Comparison of ENCODE assay signal across 20 cellular contexts in genomic region chr3:187964759-187965158, GRCh38.
"Had no signal": no experiment of that assay in that cellular context is flagged by ENCODE, and none has a peak within 500 bp of the region (broad histone marks: within the 10 kb centered on the region; RNA-seq: fewer than 3 reads in every experiment).

No MANE protein-coding gene starts in this region.

- H3K27ac Mint-ChIP-seq: activated naive CD4-positive, alpha-beta T cell treated with anti-CD3 and anti-CD28 coated beads for 36 hours; activated naive CD8-positive, alpha-beta T cell treated with anti-CD3 and anti-CD28 coated beads, Interleukin-2, amount 50 U/mL, for 24 hours; activated T-helper 17 cell treated with anti-CD3 and anti-CD28 coated beads, Interleukin-2, amount 50 U/mL, for 72 hours; effector memory CD8-positive, alpha-beta T cell; immature natural killer cell; naive B cell; neural progenitor cell had no signal

- H3K4me3 Mint-ChIP-seq: activated naive CD4-positive, alpha-beta T cell treated with anti-CD3 and anti-CD28 coated beads for 36 hours; activated naive CD8-positive, alpha-beta T cell treated with anti-CD3 and anti-CD28 coated beads, Interleukin-2, amount 50 U/mL, for 24 hours; activated T-helper 17 cell treated with anti-CD3 and anti-CD28 coated beads, Interleukin-2, amount 50 U/mL, for 72 hours; effector memory CD8-positive, alpha-beta T cell; immature natural killer cell; naive B cell; neural progenitor cell had no signal

- H3K9ac ChIP-seq: neural progenitor cell had no signal

- H3K4me3 ChIP-seq: ascending aorta, neural progenitor cell, pancreas, tibial nerve had no signal

- H3K4me1 ChIP-seq: ascending aorta, foreskin keratinocyte, neural progenitor cell had no signal

- H3K27me3 ChIP-seq: ascending aorta, foreskin keratinocyte, neural progenitor cell, pancreas, tibial nerve had no signal

- H3K9me3 Mint-ChIP-seq: activated naive CD4-positive, alpha-beta T cell treated with anti-CD3 and anti-CD28 coated beads for 36 hours; activated naive CD8-positive, alpha-beta T cell treated with anti-CD3 and anti-CD28 coated beads, Interleukin-2, amount 50 U/mL, for 24 hours; activated T-helper 17 cell treated with anti-CD3 and anti-CD28 coated beads, Interleukin-2, amount 50 U/mL, for 72 hours; effector memory CD8-positive, alpha-beta T cell; immature natural killer cell; naive B cell; neural progenitor cell had no signal

- H3K36me3 Mint-ChIP-seq: immature natural killer cell, naive B cell, neural progenitor cell had no signal

- H3K4me2 ChIP-seq: neural progenitor cell had no signal

- H3K27me3 Mint-ChIP-seq: effector memory CD8-positive, alpha-beta T cell had no signal

- FAIRE-seq: bronchial epithelial cell, pancreas had no signal

- DNase-seq: activated CD4-positive, alpha-beta T cell treated with anti-CD3 and anti-CD28 coated beads for 1 hour; activated CD4-positive, alpha-beta T cell treated with anti-CD3 and anti-CD28 coated beads, Interleukin-2, amount 50 U/mL, for 4 hours; activated naive CD4-positive, alpha-beta T cell treated with anti-CD3 and anti-CD28 coated beads for 36 hours; activated naive CD8-positive, alpha-beta T cell treated with anti-CD3 and anti-CD28 coated beads, Interleukin-2, amount 50 U/mL, for 24 hours; activated T-cell treated with anti-CD3 and anti-CD28 coated beads for 4 hours; dermis blood vessel endothelial cell; effector memory CD8-positive, alpha-beta T cell; foreskin keratinocyte; immature natural killer cell; left colon; naive B cell; pancreas; stimulated activated CD4-positive, alpha-beta T cell treated with anti-CD3 and anti-CD28 coated beads, Interleukin-15, amount 100 ng/mL, for 24 hours; stimulated activated CD4-positive, alpha-beta T cell treated with anti-CD3 and anti-CD28 coated beads, Interleukin-4, amount 100 ng/mL, for 24 hours; stimulated activated naive CD4-positive, alpha-beta T cell had no signal

- H3K27ac ChIP-seq: ascending aorta, foreskin keratinocyte, neural progenitor cell, pancreas, tibial nerve had no signal

- ATAC-seq: activated naive CD8-positive, alpha-beta T cell treated with anti-CD3 and anti-CD28 coated beads, Interleukin-2, amount 50 U/mL, for 24 hours; activated T-helper 17 cell treated with anti-CD3 and anti-CD28 coated beads, Interleukin-2, amount 50 U/mL, for 72 hours; effector memory CD8-positive, alpha-beta T cell; foreskin keratinocyte; left colon; pancreas had no signal

- H3K4me1 Mint-ChIP-seq: neural progenitor cell had no signal

- H2AFZ ChIP-seq: neural progenitor cell had no signal

- H3K36me3 ChIP-seq: ascending aorta, neural progenitor cell, pancreas, tibial nerve had no signal

- H3K9me3 ChIP-seq: ascending aorta, pancreas, tibial nerve had no signal
